8 cellular contexts compared by ENCODE assay signal in genomic region chr21:33230518-33231324, GRCh38. TPM values are rescaled to one million over a fixed set of nuclear protein-coding genes. Genes with fewer than 3 reads are reported as not detected.
A peak's percentile ranks its signal among the peaks of the same experiment; 100 is the strongest.
DNase-seq lines count a peak whose midpoint lies in the region; ATAC-seq and TF ChIP-seq lines count a peak whose summit lies in the region.

No MANE protein-coding gene starts in this region.

- peaks cover 19% of the 10 kb centered on the region for H4K20me1 ChIP-seq in OCI-LY3 (ENCODE audit: insufficient read depth, low read length)

- peaks cover 56% of the 10 kb centered on the region for H3K79me2 ChIP-seq in OCI-LY3 (ENCODE audit: low read length)

- in situ Hi-C loops in GM13976 (cut with MboI; ENCODE audit: low sequenced_read_pairs, unreplicated experiment): no loop called here

- peaks cover 28% of the 10 kb centered on the region for H3K36me3 Mint-ChIP-seq in activated naive CD8-positive, alpha-beta T cell treated with anti-CD3 and anti-CD28 coated beads, Interleukin-2, amount 50 U/mL, for 24 hours (ENCODE audit: low read depth)

- peak overlapping the region; percentile 87 for H3K9ac ChIP-seq in OCI-LY3 (ENCODE audit: low read length)

- H3K9me3 ChIP-seq in OCI-LY3 (ENCODE audit: insufficient read depth, low read length) (no peaks in the 10 kb centered on the region), cardiac muscle cell (ENCODE audit: low read depth) (no peaks in the 10 kb centered on the region)

- no peaks in the 10 kb centered on the region for H3K9me3 Mint-ChIP-seq in activated naive CD8-positive, alpha-beta T cell treated with anti-CD3 and anti-CD28 coated beads, Interleukin-2, amount 50 U/mL, for 24 hours

- peaks cover 61% of the 10 kb centered on the region for H3K4me1 Mint-ChIP-seq in activated naive CD8-positive, alpha-beta T cell treated with anti-CD3 and anti-CD28 coated beads, Interleukin-2, amount 50 U/mL, for 24 hours

- H3K4me1 ChIP-seq in OCI-LY3 (ENCODE audit: low read length) (peaks cover 32% of the 10 kb centered on the region), cardiac muscle cell (ENCODE audit: low read depth) (no peaks in the 10 kb centered on the region)

- CTCF ChIA-PET in AG04449 (lab: Yijun Ruan, JAX): no interaction called here

- peak; percentile 28 for DNase-seq in AG04449 (ENCODE audit: low read depth, low spot score)
- peak; percentile 75 for DNase-seq in GM13976 (ENCODE audit: low spot score)
- DNase-seq in activated naive CD8-positive, alpha-beta T cell treated with anti-CD3 and anti-CD28 coated beads, Interleukin-2, amount 50 U/mL, for 24 hours: peak; percentile 62
- peak; percentile 49 to 58 for DNase-seq in cardiac muscle cell (ENCODE audit: low read depth in 1 of 2, low spot score in 1 of 2)
- no peak for DNase-seq in omental fat pad (ENCODE audit: low spot score)
- no peak for DNase-seq in NCI-H187 treated with DMSO at 0.1 percent for 48 hours (lab: John Stamatoyannopoulos, UW)

- H3K27me3 Mint-ChIP-seq in activated naive CD8-positive, alpha-beta T cell treated with anti-CD3 and anti-CD28 coated beads, Interleukin-2, amount 50 U/mL, for 24 hours: no peaks in the 10 kb centered on the region

- peaks cover 10% of the 10 kb centered on the region for H3K36me3 ChIP-seq in OCI-LY3 (replicated peaks; ENCODE audit: low read depth, low read length)
- H3K36me3 ChIP-seq in cardiac muscle cell: no peaks in the 10 kb centered on the region

- H3K27ac ChIP-seq in OCI-LY3 (ENCODE audit: low read length): peak overlapping the region; percentile 64
- peak overlapping the region; percentile 35 for H3K27ac ChIP-seq in cardiac muscle cell

- H3K4me3 ChIP-seq in AG04449 (ENCODE audit: low read depth, low read length) (peak overlapping the region; percentile 85), OCI-LY3 (ENCODE audit: low read length) (peak overlapping the region; percentile 92), cardiac muscle cell (peak overlapping the region; percentile 97)

- TF ChIP-seq CTCF in AG04449 (IDR thresholded peaks at IDR 0.05; ENCODE audit: insufficient read depth, low read length, missing control alignments): no peak
- TF ChIP-seq CTCF in GM13976 (IDR thresholded peaks at IDR 0.05; ENCODE audit: borderline replicate concordance, control extremely low read depth, extremely low read depth, insufficient read depth, missing control alignments): peak; percentile 17
- peak; percentile 26 for TF ChIP-seq CTCF in OCI-LY3 (IDR thresholded peaks at IDR 0.05; ENCODE audit: low read depth, low read length)
- TF ChIP-seq CTCF in cardiac muscle cell (IDR thresholded peaks at IDR 0.05; ENCODE audit: low read depth, low read length): peak; percentile 6
- no peak for TF ChIP-seq CTCF in omental fat pad (IDR thresholded peaks at IDR 0.05)

- POLR2A ChIA-PET in AG04449 (lab: Yijun Ruan, JAX): interaction anchor here (0.6 to 0.9 kb wide), 2 partner anchors 18 to 94 kb away, joined by 3 read pairs; partner anchors contain the start of gene IFNAR1

- no peak overlapping the region; the same call in 1 of the 2 replicates for H2AFZ ChIP-seq in OCI-LY3 (ENCODE audit: low read depth, low read length)

- ATAC-seq in HG02973 (IDR thresholded peaks at IDR 0.05; ENCODE audit: unreplicated experiment): peak; percentile 32
- ATAC-seq in activated naive CD8-positive, alpha-beta T cell treated with anti-CD3 and anti-CD28 coated beads, Interleukin-2, amount 50 U/mL, for 24 hours: peak; percentile 21
- ATAC-seq in omental fat pad (ENCODE audit: low FRiP score): peak; percentile 86

- peak overlapping the region; percentile 89 for H3K4me2 ChIP-seq in OCI-LY3 (ENCODE audit: low read length)

- peak overlapping the region; percentile 95 for H3K27ac Mint-ChIP-seq in activated naive CD8-positive, alpha-beta T cell treated with anti-CD3 and anti-CD28 coated beads, Interleukin-2, amount 50 U/mL, for 24 hours

- peak overlapping the region; percentile 90 for H3K4me3 Mint-ChIP-seq in activated naive CD8-positive, alpha-beta T cell treated with anti-CD3 and anti-CD28 coated beads, Interleukin-2, amount 50 U/mL, for 24 hours

- H3K27me3 ChIP-seq in OCI-LY3 (ENCODE audit: low read depth, low read length): no peaks in the 10 kb centered on the region
- no peaks in the 10 kb centered on the region for H3K27me3 ChIP-seq in cardiac muscle cell

RNA-seq across cellular contexts. Expression of gene IFNAR2, which starts 1.0 kb away (rescaled TPM):
- total RNA-seq in cardiac muscle cell (1.3 and 3.3 TPM in 2 replicates), omental fat pad (10 to 100 TPM; 13.5 to 32.9 (median 26.2) TPM)
- 10.9 and 20.3 TPM in 2 replicates for polyA plus RNA-seq in cardiac muscle cell

RNA-seq across cellular contexts. Expression of gene IL10RB, which starts 35.4 kb away (rescaled TPM):
- total RNA-seq in cardiac muscle cell (7.5 and 8.4 TPM in 2 replicates), omental fat pad (10 to 100 TPM; 33.5 to 58.3 (median 39.1) TPM)
- 16.1 and 17.8 TPM in 2 replicates for polyA plus RNA-seq in cardiac muscle cell

Comparison
In these comparisons a context has a peak if more than half of its experiments do, and no peak if none do; other contexts are left out.
1. DNase-seq: peak in AG04449 (single experiment), GM13976 (single experiment), activated naive CD8-positive, alpha-beta T cell treated with anti-CD3 and anti-CD28 coated beads, Interleukin-2, amount 50 U/mL, for 24 hours (single experiment) and cardiac muscle cell (2 of 2); none in omental fat pad (single experiment) and NCI-H187 treated with DMSO at 0.1 percent for 48 hours (single experiment).
2. CTCF ChIP-seq: peak in GM13976 (single experiment), OCI-LY3 (single experiment) and cardiac muscle cell (single experiment); none in AG04449 (single experiment) and omental fat pad (0 of 3).
3. ATAC-seq: peak in every context shown above with its lines; median percentile 86 in omental fat pad; 32 in HG02973; 21 in activated naive CD8-positive, alpha-beta T cell treated with anti-CD3 and anti-CD28 coated beads, Interleukin-2, amount 50 U/mL, for 24 hours.
4. Peak in every context shown above with its lines, with median percentiles within 50 percentile points of each other: H3K4me3 ChIP-seq.